Comparison of ENCODE assay signal across 23 cellular contexts in the genomic region with DNA sequence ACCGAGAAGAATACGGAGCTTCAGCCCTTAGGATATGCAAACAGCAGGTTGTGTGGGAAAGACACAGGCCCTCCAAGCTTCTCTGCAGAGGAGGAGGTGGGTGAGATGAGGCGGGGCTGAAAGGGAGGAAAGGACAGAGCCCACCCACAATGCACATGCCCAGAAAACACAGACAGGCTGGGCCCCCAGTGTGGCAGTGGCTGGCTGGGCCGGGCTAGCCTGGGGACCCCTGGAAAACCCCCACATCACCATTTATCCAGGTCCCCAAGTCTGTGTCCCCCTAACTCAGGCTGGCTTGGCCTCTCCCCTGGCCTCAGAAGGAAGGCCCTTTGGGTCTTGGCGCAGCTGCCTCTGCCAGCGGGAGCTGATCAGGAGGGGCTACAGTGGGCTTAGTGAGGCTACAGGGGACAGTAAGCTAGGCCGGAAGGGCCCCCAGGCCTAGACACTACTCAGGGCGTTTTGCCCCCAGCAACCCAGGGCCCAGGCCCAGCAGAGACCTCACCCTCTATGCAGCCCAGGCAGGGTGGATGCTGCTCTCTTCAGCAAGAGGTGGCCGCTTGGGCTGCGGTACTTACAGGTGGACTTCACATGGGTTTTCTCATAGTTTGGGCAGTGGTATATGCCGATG.
"Had no signal": no experiment of that assay in that cellular context is flagged by ENCODE, and none has a peak within 500 bp of the region (broad histone marks: within the 10 kb centered on the region; RNA-seq: fewer than 3 reads in every experiment).

No MANE protein-coding gene starts in this region.

- H3K27ac Mint-ChIP-seq: dendritic cell treated with granulocyte-macrophage colony-stimulating factor and Interleukin-4, amounts not matched to agents 40 ng/mL and 50 ng/mL, for 4 days; effector memory CD8-positive, alpha-beta T cell; endodermal cell; mesothelial cell of epicardium had no signal

- H3K27me3 ChIP-seq: colonic mucosa, esophagus squamous epithelium, gastrocnemius medialis, left lung had no signal

- H3K4me3 ChIP-seq: colonic mucosa, esophagus squamous epithelium, gastrocnemius medialis, heart right ventricle, left lung, lower lobe of right lung, mucosa of descending colon had no signal

- H3K9me3 ChIP-seq: colonic mucosa, gastrocnemius medialis had no signal

- H3K4me1 Mint-ChIP-seq: endodermal cell, mesothelial cell of epicardium had no signal

- H3K27ac ChIP-seq: colonic mucosa, epithelial cell of prostate, esophagus squamous epithelium, gastrocnemius medialis, heart right ventricle, left lung, lower lobe of right lung had no signal

- H3K4me1 ChIP-seq: colonic mucosa, esophagus squamous epithelium, gastrocnemius medialis, heart right ventricle, left lung, lower lobe of right lung had no signal

- DNase-seq: colonic mucosa; cortex of kidney; effector CD8-positive, alpha-beta T cell; effector memory CD8-positive, alpha-beta T cell; endodermal cell; erythroblast; esophagus squamous epithelium; foreskin fibroblast; foreskin melanocyte; gastrocnemius medialis; glutamatergic neuron; heart right ventricle; hippocampal formation; left cardiac atrium; left ventricle myocardium superior; lower lobe of right lung; mesenchymal stem cell; mucosa of descending colon had no signal

- H3K27me3 Mint-ChIP-seq: dendritic cell treated with granulocyte-macrophage colony-stimulating factor and Interleukin-4, amounts not matched to agents 40 ng/mL and 50 ng/mL, for 4 days; effector memory CD8-positive, alpha-beta T cell had no signal

- H3K36me3 ChIP-seq: colonic mucosa, esophagus squamous epithelium, gastrocnemius medialis, heart right ventricle, left lung, lower lobe of right lung had no signal

- H3K4me3 Mint-ChIP-seq: dendritic cell treated with granulocyte-macrophage colony-stimulating factor and Interleukin-4, amounts not matched to agents 40 ng/mL and 50 ng/mL, for 4 days; effector memory CD8-positive, alpha-beta T cell; endodermal cell; mesothelial cell of epicardium had no signal

- ATAC-seq: effector memory CD8-positive, alpha-beta T cell; esophagus mucosa; gastrocnemius medialis; heart right ventricle; left cardiac atrium; left lung; left ventricle myocardium superior; lower lobe of right lung; mucosa of descending colon had no signal
